In the genomic region with DNA sequence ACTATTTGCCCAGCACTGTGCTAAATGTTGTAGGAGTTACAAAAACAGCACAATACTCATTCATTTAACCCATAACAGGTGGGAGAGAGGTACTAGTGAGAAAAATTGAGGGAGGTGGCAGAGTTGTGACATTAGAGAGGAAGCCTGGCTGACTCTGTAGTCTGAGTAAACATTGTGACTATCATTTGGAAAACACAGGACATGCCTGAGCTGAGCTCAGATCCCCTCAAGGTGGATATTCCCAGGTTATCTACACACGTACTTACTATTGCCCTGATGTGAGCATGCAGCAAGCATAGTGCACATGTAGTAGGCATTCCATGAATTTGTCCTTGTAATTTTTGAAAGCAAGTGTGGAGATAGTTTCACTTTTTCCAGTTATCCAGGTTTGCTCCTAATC, we compare ENCODE assay signal across 22 cellular contexts. TPM values are rescaled to one million over a fixed set of nuclear protein-coding genes. Genes with fewer than 3 reads are reported as not detected.
DNase-seq lines count a peak whose midpoint lies in the region; FAIRE-seq and TF ChIP-seq lines count a peak whose summit lies in the region.
"Had no signal": no experiment of that assay in that cellular context is flagged by ENCODE, and none has a peak within 500 bp of the region (broad histone marks: within the 10 kb centered on the region; RNA-seq: fewer than 3 reads in every experiment).

No MANE protein-coding gene starts in this region.

- FAIRE-seq in keratinocyte (lab: Jason Lieb, UNC), result peak; percentile 66
- FAIRE-seq: GM12878, GM19239 had no signal

- H3K4me3 ChIP-seq in HEK293 (ENCODE audit: low read depth, low read length) (no peak overlapping the region), keratinocyte (ENCODE audit: control insufficient read depth in 2 of 3, extremely low read depth in 1 of 3, insufficient read depth in 2 of 3, low read depth in 1 of 3, low read length in 3 of 3) (no peak overlapping the region)
- H3K4me3 ChIP-seq: BLaER1 treated with 17β-estradiol and CSF1 and Interleukin-3, amounts not matched to agents 10 nM and 100 nM; GM12878; GM23248 had no signal

- no peaks in the 10 kb centered on the region for H3K36me3 ChIP-seq in HEK293 (ENCODE audit: control insufficient read depth in 2 of 2, insufficient read depth in 1 of 2, low read length in 2 of 2)
- no peaks in the 10 kb centered on the region for H3K36me3 ChIP-seq in keratinocyte (ENCODE audit: control insufficient read depth in 2 of 2, extremely low read depth in 1 of 2, insufficient read depth in 2 of 2, low read length in 2 of 2)
- H3K36me3 ChIP-seq: BE2C; BLaER1 treated with 17β-estradiol and CSF1 and Interleukin-3, amounts not matched to agents 10 nM and 100 nM had no signal

- no peaks in the 10 kb centered on the region for H3K36me3 Mint-ChIP-seq in activated CD4-positive, alpha-beta T cell treated with anti-CD3 and anti-CD28 coated beads, Interleukin-2, amount 10 ng/mL, durations not matched to agents 24 days and 14 days (ENCODE audit: low read depth)
- H3K36me3 Mint-ChIP-seq: CD14-positive monocyte; CD8-positive, alpha-beta memory T cell had no signal

- H3K4me3 Mint-ChIP-seq in activated CD4-positive, alpha-beta T cell treated with anti-CD3 and anti-CD28 coated beads, Interleukin-2, amount 10 ng/mL, durations not matched to agents 24 days and 14 days, result no peak overlapping the region
- H3K4me3 Mint-ChIP-seq: CD14-positive monocyte; CD4-positive, alpha-beta T cell; CD8-positive, alpha-beta memory T cell; H9; HFFc6 had no signal

- intact Hi-C loops in activated CD4-positive, alpha-beta T cell treated with anti-CD3 and anti-CD28 coated beads, Interleukin-2, amount 10 ng/mL, durations not matched to agents 24 days and 14 days (cut with micrococcal nuclease), result no loop called here

- H3K9me3 Mint-ChIP-seq in activated CD4-positive, alpha-beta T cell treated with anti-CD3 and anti-CD28 coated beads, Interleukin-2, amount 10 ng/mL, durations not matched to agents 24 days and 14 days, result no peaks in the 10 kb centered on the region
- H3K9me3 Mint-ChIP-seq: CD4-positive, alpha-beta T cell; CD8-positive, alpha-beta memory T cell; H9; HFFc6 had no signal

- H3K27me3 ChIP-seq in keratinocyte (ENCODE audit: control insufficient read depth, extremely low read depth, insufficient read depth, low read length), result peaks cover 8% of the 10 kb centered on the region
- H3K27me3 ChIP-seq: BE2C; BLaER1 treated with 17β-estradiol and CSF1 and Interleukin-3, amounts not matched to agents 10 nM and 100 nM had no signal

- no peak overlapping the region for H3K4me2 ChIP-seq in keratinocyte (ENCODE audit: control insufficient read depth, extremely low read depth, insufficient read depth, low read depth, low read length)
- H3K4me2 ChIP-seq: BLaER1 treated with 17β-estradiol and CSF1 and Interleukin-3, amounts not matched to agents 10 nM and 100 nM had no signal

- H3K4me1 ChIP-seq in HEK293 (ENCODE audit: control insufficient read depth, insufficient read depth, low read length) (no peaks in the 10 kb centered on the region), keratinocyte (ENCODE audit: control insufficient read depth, extremely low read depth, insufficient read depth, low read length) (peaks cover 3% of the 10 kb centered on the region)
- H3K4me1 ChIP-seq: BE2C had no signal

- POLR2A ChIA-PET in HEK293 (lab: Yijun Ruan, JAX), result no interaction called here

- H3K9me1 ChIP-seq in keratinocyte (ENCODE audit: control insufficient read depth, extremely low read depth, insufficient read depth, low read length), result no peaks in the 10 kb centered on the region

- no peak overlapping the region for H3K9ac ChIP-seq in keratinocyte (ENCODE audit: control insufficient read depth, extremely low read depth, insufficient read depth, low read length)
- H3K9ac ChIP-seq: BLaER1 treated with 17β-estradiol and CSF1 and Interleukin-3, amounts not matched to agents 10 nM and 100 nM; GM23248 had no signal

- H2AFZ ChIP-seq in keratinocyte (ENCODE audit: control insufficient read depth, low read length), result no peak overlapping the region
- H2AFZ ChIP-seq: GM23248 had no signal

- CTCF ChIA-PET in HEK293 (lab: Yijun Ruan, JAX), result interaction anchor here (2.7 kb wide), 1 partner anchor 99 kb away, joined by 12 read pairs; no protein-coding TSS in a partner anchor

- peaks cover 55% of the 10 kb centered on the region for H3K27me3 Mint-ChIP-seq in activated CD4-positive, alpha-beta T cell treated with anti-CD3 and anti-CD28 coated beads, Interleukin-2, amount 10 ng/mL, durations not matched to agents 24 days and 14 days

- H3K79me2 ChIP-seq in keratinocyte (ENCODE audit: control insufficient read depth, insufficient read depth, low read length), result no peaks in the 10 kb centered on the region

- TF ChIP-seq CTCF in HEK293 (tag by site-specific recombination; IDR thresholded peaks at IDR 0.05) (no peak), keratinocyte (optimal IDR thresholded peaks at IDR 0.05 in 1 of 3, IDR thresholded peaks at IDR 0.05 in 1 of 3, conservative IDR thresholded peaks at IDR 0.05 in 1 of 3; ENCODE audit: extremely low read depth in 1 of 3, insufficient read depth in 2 of 3, low read length in 3 of 3) (no peak)

- H3K9me3 ChIP-seq in HEK293 (ENCODE audit: control insufficient read depth, insufficient read depth, low read depth, low read length), result no peaks in the 10 kb centered on the region
- no peaks in the 10 kb centered on the region for H3K9me3 ChIP-seq in keratinocyte (ENCODE audit: control insufficient read depth, low read depth, low read length)
- H3K9me3 ChIP-seq: BE2C; BLaER1 treated with 17β-estradiol and CSF1 and Interleukin-3, amounts not matched to agents 10 nM and 100 nM had no signal

- dilution Hi-C loops in keratinocyte (cut with MboI; ENCODE audit: extremely low pct_ligation_motif_present, low sequenced_read_pairs), result no loop called here

- no peak overlapping the region for H3K27ac Mint-ChIP-seq in activated CD4-positive, alpha-beta T cell treated with anti-CD3 and anti-CD28 coated beads, Interleukin-2, amount 10 ng/mL, durations not matched to agents 24 days and 14 days
- H3K27ac Mint-ChIP-seq: CD4-positive, alpha-beta T cell; H9; HFFc6 had no signal

- peak; percentile 31 for DNase-seq in DMS53 (lab: John Stamatoyannopoulos, UW)
- DNase-seq in keratinocyte (ENCODE audit: low read depth, low spot score), result no peak
- DNase-seq in NAMALWA (ENCODE audit: low spot score), result no peak
- no peak for DNase-seq in activated CD4-positive, alpha-beta T cell treated with anti-CD3 and anti-CD28 coated beads for 4 hours
- no peak for DNase-seq in activated CD4-positive, alpha-beta T cell treated with anti-CD3 and anti-CD28 coated beads, Interleukin-2, amount 10 ng/mL, durations not matched to agents 24 days and 14 days
- DNase-seq: BE2C; Calu3; CD4-positive, alpha-beta T cell; CD8-positive, alpha-beta memory T cell; DMS79; EL; GDM1; GM23248; H9; HFFc6 had no signal

- H3K4me1 Mint-ChIP-seq in activated CD4-positive, alpha-beta T cell treated with anti-CD3 and anti-CD28 coated beads, Interleukin-2, amount 10 ng/mL, durations not matched to agents 24 days and 14 days, result no peaks in the 10 kb centered on the region
- H3K4me1 Mint-ChIP-seq: CD14-positive monocyte; CD8-positive, alpha-beta memory T cell had no signal

- no peaks in the 10 kb centered on the region for H4K20me1 ChIP-seq in keratinocyte (ENCODE audit: control insufficient read depth, extremely low read depth, insufficient read depth, low read length)
- H4K20me1 ChIP-seq: BLaER1 treated with 17β-estradiol and CSF1 and Interleukin-3, amounts not matched to agents 10 nM and 100 nM had no signal

- no peak overlapping the region for H3K27ac ChIP-seq in HEK293 (ENCODE audit: extremely low read depth, low read depth, low read length)
- no peak overlapping the region for H3K27ac ChIP-seq in keratinocyte (ENCODE audit: control insufficient read depth, insufficient read depth, low read length)
- H3K27ac ChIP-seq: BLaER1 treated with 17β-estradiol and CSF1 and Interleukin-3, amounts not matched to agents 10 nM and 100 nM; GM23248 had no signal

TF ChIP-seq in HEK293, 187 proteins besides CTCF, POLR2A, EP300 and RAD21:
- TF ChIP-seq ZNF121 (tag by site-specific recombination; IDR thresholded peaks at IDR 0.05) (no peak), ZNF19 (tag by site-specific recombination; IDR thresholded peaks at IDR 0.05; ENCODE audit: low read depth) (no peak), MZF1 (tag by site-specific recombination; IDR thresholded peaks at IDR 0.05; ENCODE audit: borderline replicate concordance) (peak; percentile 65; the same call in 1 of the 2 replicates)

RNA-seq across cellular contexts. Expression of a gene that starts 10.9 kb away (rescaled TPM):
- 0.02 TPM in 1 of 3 replicates, not detected in the others for polyA plus RNA-seq in keratinocyte
- polyA plus RNA-seq in keratinocyte (2011; ENCODE audit: low read depth), result not detected
- polyA plus RNA-seq in keratinocyte (2011; cell fraction: cytosol; rRNA removed), result not detected in 2 replicates
- not detected in 2 replicates for polyA plus RNA-seq in keratinocyte (2011; cell fraction: nucleus; rRNA removed)
- polyA plus RNA-seq in keratinocyte (2012; ENCODE audit: low replicate concordance), result 0.11 TPM in 1 of 2 replicates, not detected in the other
- not detected in 3 replicates for polyA minus RNA-seq in keratinocyte
- polyA minus RNA-seq in keratinocyte (2011; cell fraction: cytosol; rRNA and poly(A)+ RNA removed), result not detected
- not detected in 2 replicates for polyA minus RNA-seq in keratinocyte (2011; cell fraction: nucleus; rRNA and poly(A)+ RNA removed)
- 0.54 TPM in 1 of 2 replicates, not detected in the other for total RNA-seq in activated CD4-positive, alpha-beta T cell treated with anti-CD3 and anti-CD28 coated beads, Interleukin-2, amount 10 ng/mL, durations not matched to agents 24 days and 14 days
- total RNA-seq: A172; Calu3; CD4-positive, alpha-beta T cell; CD8-positive, alpha-beta memory T cell; GM12878; H4 had no signal
- polyA plus RNA-seq: CD14-positive monocyte; CD8-positive, alpha-beta memory T cell; GM23248 had no signal

RNA-seq across cellular contexts. Expression of a gene that starts 57.8 kb away (rescaled TPM):
- 659 to 1,206 TPM (median 953 TPM) in 3 replicates for polyA plus RNA-seq in keratinocyte
- 649 TPM for polyA plus RNA-seq in keratinocyte (2011; ENCODE audit: low read depth)
- 240 and 422 TPM in 2 replicates for polyA plus RNA-seq in keratinocyte (2011; cell fraction: cytosol; rRNA removed)
- 2,965 and 3,376 TPM in 2 replicates for polyA plus RNA-seq in keratinocyte (2011; cell fraction: nucleus; rRNA removed)
- polyA plus RNA-seq in keratinocyte (2012; ENCODE audit: low replicate concordance), result 638 and 1,913 TPM in 2 replicates
- polyA minus RNA-seq in keratinocyte, result 1,171 to 2,790 TPM (median 1,215 TPM) in 3 replicates
- 1,139 TPM for polyA minus RNA-seq in keratinocyte (2011; cell fraction: cytosol; rRNA and poly(A)+ RNA removed)
- polyA minus RNA-seq in keratinocyte (2011; cell fraction: nucleus; rRNA and poly(A)+ RNA removed), result 3,983 and 4,160 TPM in 2 replicates
- 20.3 and 21.0 TPM in 2 replicates for total RNA-seq in activated CD4-positive, alpha-beta T cell treated with anti-CD3 and anti-CD28 coated beads, Interleukin-2, amount 10 ng/mL, durations not matched to agents 24 days and 14 days
